In genomic region chr2:226649871-226650660, GRCh38 we compare ENCODE assay signal across 1 cellular context.
A peak's percentile ranks its signal among the peaks of the same experiment; 100 is the strongest.
TF ChIP-seq lines count a peak whose summit lies in the region.

No MANE protein-coding gene starts in this region.

TF ChIP-seq in WTC11, 78 proteins besides CTCF, POLR2A, EP300 and RAD21 (continued from another document):
- TF ChIP-seq PRDM15 (CRISPR knock-in tag; IDR thresholded peaks at IDR 0.05) (0 out of 2 replicates have a peak, but pooled peaks have one; percentile 27), GABPB1 (CRISPR knock-in tag; IDR thresholded peaks at IDR 0.05) (peak; percentile 68; the same call in 1 of the 2 replicates), ETV6 (CRISPR knock-in tag; IDR thresholded peaks at IDR 0.05) (peak; percentile 92; the same call in 1 of the 2 replicates), TEAD1 (CRISPR knock-in tag; IDR thresholded peaks at IDR 0.05) (peak; percentile 39; the same call in 1 of the 2 replicates), SP1 (CRISPR knock-in tag; conservative IDR thresholded peaks at IDR 0.05) (no peak), SOX15 (CRISPR knock-in tag; IDR thresholded peaks at IDR 0.05) (no peak), JUN (CRISPR knock-in tag; IDR thresholded peaks at IDR 0.05) (no peak; the same call in 1 of the 2 replicates)
- TF ChIP-seq, protein P1, sequence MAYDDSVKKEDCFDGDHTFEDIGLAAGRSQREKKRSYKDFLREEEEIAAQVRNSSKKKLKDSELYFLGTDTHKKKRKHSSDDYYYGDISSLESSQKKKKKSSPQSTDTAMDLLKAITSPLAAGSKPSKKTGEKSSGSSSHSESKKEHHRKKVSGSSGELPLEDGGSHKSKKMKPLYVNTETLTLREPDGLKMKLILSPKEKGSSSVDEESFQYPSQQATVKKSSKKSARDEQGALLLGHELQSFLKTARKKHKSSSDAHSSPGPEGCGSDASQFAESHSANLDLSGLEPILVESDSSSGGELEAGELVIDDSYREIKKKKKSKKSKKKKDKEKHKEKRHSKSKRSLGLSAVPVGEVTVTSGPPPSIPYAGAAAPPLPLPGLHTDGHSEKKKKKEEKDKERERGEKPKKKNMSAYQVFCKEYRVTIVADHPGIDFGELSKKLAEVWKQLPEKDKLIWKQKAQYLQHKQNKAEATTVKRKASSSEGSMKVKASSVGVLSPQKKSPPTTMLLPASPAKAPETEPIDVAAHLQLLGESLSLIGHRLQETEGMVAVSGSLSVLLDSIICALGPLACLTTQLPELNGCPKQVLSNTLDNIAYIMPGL (CRISPR knock-in tag; IDR thresholded peaks at IDR 0.05): 0 out of 2 replicates have a peak, but pooled peaks have one; percentile 37
- TF ChIP-seq, protein P2, sequence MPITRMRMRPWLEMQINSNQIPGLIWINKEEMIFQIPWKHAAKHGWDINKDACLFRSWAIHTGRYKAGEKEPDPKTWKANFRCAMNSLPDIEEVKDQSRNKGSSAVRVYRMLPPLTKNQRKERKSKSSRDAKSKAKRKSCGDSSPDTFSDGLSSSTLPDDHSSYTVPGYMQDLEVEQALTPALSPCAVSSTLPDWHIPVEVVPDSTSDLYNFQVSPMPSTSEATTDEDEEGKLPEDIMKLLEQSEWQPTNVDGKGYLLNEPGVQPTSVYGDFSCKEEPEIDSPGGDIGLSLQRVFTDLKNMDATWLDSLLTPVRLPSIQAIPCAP (CRISPR knock-in tag; IDR thresholded peaks at IDR 0.05): 0 out of 2 replicates have a peak, but pooled peaks have one; percentile 28
